14 cellular contexts compared by ENCODE assay signal in the genomic region with DNA sequence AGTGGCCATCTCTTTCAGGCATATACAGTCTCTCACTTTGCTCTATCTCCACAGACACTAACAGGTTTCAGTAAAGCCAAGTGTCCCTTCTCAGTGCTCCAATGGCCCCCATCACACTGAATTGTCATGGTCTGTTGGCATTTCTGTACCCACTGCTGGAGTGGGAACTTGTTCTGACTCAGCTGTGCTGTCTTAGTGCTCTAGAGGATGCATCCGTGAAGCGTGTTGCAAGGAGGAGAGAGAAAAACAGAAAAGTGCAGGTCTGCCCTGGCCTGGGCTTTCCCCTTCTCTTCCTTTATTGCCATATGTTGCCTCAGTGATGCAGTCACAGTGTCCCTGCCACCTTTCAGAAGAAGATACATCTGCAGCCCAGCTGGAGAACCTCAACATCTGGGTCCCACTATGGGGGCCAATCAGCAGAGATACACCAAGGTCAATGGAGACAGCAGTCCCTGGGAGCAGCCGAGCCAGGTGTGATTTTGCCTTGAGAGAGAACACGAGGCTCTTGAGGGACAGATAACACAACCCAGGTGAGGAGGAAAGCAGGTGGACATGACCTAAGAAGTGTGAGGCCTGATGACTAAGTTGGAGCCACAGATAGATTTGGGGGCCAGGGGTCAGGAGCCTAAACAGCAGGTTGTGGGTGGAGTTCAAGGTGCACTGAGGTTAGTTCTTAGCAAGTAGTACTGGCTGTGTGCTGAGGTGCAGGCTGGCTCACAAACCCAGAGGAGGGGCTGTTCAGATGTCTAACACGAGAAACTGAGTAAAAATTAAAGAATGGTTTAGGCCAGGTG. TPM values are rescaled to one million over a fixed set of nuclear protein-coding genes. Genes with fewer than 3 reads are reported as not detected.
DNase-seq lines count a peak whose midpoint lies in the region; ATAC-seq and TF ChIP-seq lines count a peak whose summit lies in the region.
"Had no signal": no experiment of that assay in that cellular context is flagged by ENCODE, and none has a peak within 500 bp of the region (broad histone marks: within the 10 kb centered on the region; RNA-seq: fewer than 3 reads in every experiment).

No MANE protein-coding gene starts in this region.

- H3K4me3 ChIP-seq in neural progenitor cell, result no peak overlapping the region
- H3K4me3 ChIP-seq: thoracic aorta had no signal

- no peaks in the 10 kb centered on the region for H3K36me3 ChIP-seq in neural progenitor cell
- H3K36me3 ChIP-seq: thoracic aorta had no signal

- H3K9me3 Mint-ChIP-seq in activated CD8-positive, alpha-beta memory T cell treated with anti-CD3 and anti-CD28 coated beads, Interleukin-2, amount 10 ng/mL, durations not matched to agents 7 days and 5 days (ENCODE audit: low read depth), result no peaks in the 10 kb centered on the region
- H3K9me3 Mint-ChIP-seq in neural progenitor cell, result no peaks in the 10 kb centered on the region

- H3F3A ChIP-seq in neural progenitor cell (ENCODE audit: low read depth), result peaks cover 12% of the 10 kb centered on the region

- H4K20me1 ChIP-seq in neural progenitor cell (ENCODE audit: low read depth), result no peaks in the 10 kb centered on the region

- H3K27me3 Mint-ChIP-seq in activated CD8-positive, alpha-beta memory T cell treated with anti-CD3 and anti-CD28 coated beads, Interleukin-2, amount 10 ng/mL, durations not matched to agents 7 days and 5 days, result no peaks in the 10 kb centered on the region
- peaks cover 6% of the 10 kb centered on the region for H3K27me3 Mint-ChIP-seq in neural progenitor cell (ENCODE audit: insufficient read depth, low read depth)
- H3K27me3 Mint-ChIP-seq: naive B cell had no signal

- peaks cover 11% of the 10 kb centered on the region for H3K27me3 ChIP-seq in neural progenitor cell

- H3K27ac ChIP-seq in RWPE1, result peak overlapping the region; percentile 46
- H3K27ac ChIP-seq in neural progenitor cell, result no peak overlapping the region
- H3K27ac ChIP-seq: thoracic aorta had no signal

- H3K4me2 ChIP-seq in neural progenitor cell, result no peak overlapping the region

- no peak overlapping the region for H3K9ac ChIP-seq in neural progenitor cell

- CTCF ChIA-PET in activated CD8-positive, alpha-beta memory T cell treated with anti-CD3 and anti-CD28 coated beads, Interleukin-2, amount 10 ng/mL, durations not matched to agents 7 days and 5 days (lab: Charles Lee), result interaction anchor here (4.6 to 6.4 kb wide), 4 partner anchors 11 to 208 kb away, joined by 36 to 114 read pairs (median 98); partner anchors contain the start of gene LPIN3
- CTCF ChIA-PET in RWPE1 (lab: Yijun Ruan, JAX), result interaction anchor here (0.5 to 0.7 kb wide), 2 partner anchors 52 to 497 kb away, joined by 3 to 4 read pairs; no protein-coding TSS in a partner anchor
- CTCF ChIA-PET in HEK293T (lab: Yijun Ruan, JAX), result no interaction called here

- peaks cover 11% of the 10 kb centered on the region for H3K4me1 ChIP-seq in neural progenitor cell

- no peak overlapping the region for H3K27ac Mint-ChIP-seq in activated CD8-positive, alpha-beta memory T cell treated with anti-CD3 and anti-CD28 coated beads, Interleukin-2, amount 10 ng/mL, durations not matched to agents 7 days and 5 days
- H3K27ac Mint-ChIP-seq in neural progenitor cell, result peak overlapping the region; percentile 39

- H3K9me3 ChIP-seq in neural progenitor cell (ENCODE audit: low read depth), result no peaks in the 10 kb centered on the region
- H3K9me3 ChIP-seq: thoracic aorta had no signal

- DNase-seq in activated CD8-positive, alpha-beta memory T cell treated with anti-CD3 and anti-CD28 coated beads, Interleukin-2, amount 10 ng/mL, durations not matched to agents 7 days and 5 days, result peak; percentile 35
- no peak for DNase-seq in activated CD8-positive, alpha-beta memory T cell treated with anti-CD3 and anti-CD28 coated beads for 24 hours
- no peak for DNase-seq in RWPE1 (ENCODE audit: low spot score)
- no peak for DNase-seq in neural progenitor cell (ENCODE audit: low spot score)
- DNase-seq in SHP77 (lab: John Stamatoyannopoulos, UW), result no peak
- DNase-seq in HEK293T (ENCODE audit: extremely low spot score), result no peak
- DNase-seq: naive B cell, NCI-H1048, NCI-H2171 treated with DMSO at 0.1 percent for 48 hours, SHP77 treated with DMSO at 0.1 percent for 48 hours, T1000 had no signal

- ATAC-seq in activated CD8-positive, alpha-beta memory T cell treated with anti-CD3 and anti-CD28 coated beads, Interleukin-2, amount 10 ng/mL, durations not matched to agents 7 days and 5 days, result no peak
- ATAC-seq in GM19463 (IDR thresholded peaks at IDR 0.05; ENCODE audit: unreplicated experiment), result peak; percentile 28
- no peak for ATAC-seq in activated CD4-positive, CD25-positive, alpha-beta regulatory T cell treated with anti-CD3 and anti-CD28 coated beads, Interleukin-2, amount 50 U/mL, for 24 hours

- TF ChIP-seq CTCF in RWPE1 (conservative IDR thresholded peaks at IDR 0.05; ENCODE audit: low read depth) (no peak), neural progenitor cell (IDR thresholded peaks at IDR 0.05) (no peak)

- POLR2A ChIA-PET in RWPE1 (lab: Yijun Ruan, JAX; ENCODE audit: low non-redundant PET), result no interaction called here
- POLR2A ChIA-PET in HEK293T (lab: Yijun Ruan, JAX), result no interaction called here

- H3K36me3 Mint-ChIP-seq in activated CD8-positive, alpha-beta memory T cell treated with anti-CD3 and anti-CD28 coated beads, Interleukin-2, amount 10 ng/mL, durations not matched to agents 7 days and 5 days, result peaks cover 15% of the 10 kb centered on the region
- peaks cover 12% of the 10 kb centered on the region for H3K36me3 Mint-ChIP-seq in neural progenitor cell

- H3K4me1 Mint-ChIP-seq in activated CD8-positive, alpha-beta memory T cell treated with anti-CD3 and anti-CD28 coated beads, Interleukin-2, amount 10 ng/mL, durations not matched to agents 7 days and 5 days, result peaks cover 30% of the 10 kb centered on the region
- peaks cover 14% of the 10 kb centered on the region for H3K4me1 Mint-ChIP-seq in neural progenitor cell

- H3K79me2 ChIP-seq in neural progenitor cell (ENCODE audit: low read depth), result no peaks in the 10 kb centered on the region

- H2AFZ ChIP-seq in neural progenitor cell (replicated peaks), result no peak overlapping the region

- no peak overlapping the region for H3K4me3 Mint-ChIP-seq in activated CD8-positive, alpha-beta memory T cell treated with anti-CD3 and anti-CD28 coated beads, Interleukin-2, amount 10 ng/mL, durations not matched to agents 7 days and 5 days
- H3K4me3 Mint-ChIP-seq in neural progenitor cell, result no peak overlapping the region

TF ChIP-seq in HEK293T, 16 proteins besides CTCF, POLR2A, EP300 and RAD21:
- TF ChIP-seq CTBP1 (IDR thresholded peaks at IDR 0.05; ENCODE audit: borderline replicate concordance), result no peak
- TF ChIP-seq FOXA1 (IDR thresholded peaks at IDR 0.05), result no peak
- no peak for TF ChIP-seq SP1 (IDR thresholded peaks at IDR 0.05)
- no peak for TF ChIP-seq SUZ12 (IDR thresholded peaks at IDR 0.05)
- no peak for TF ChIP-seq PKNOX1 (IDR thresholded peaks at IDR 0.05)
- no peak for TF ChIP-seq TARDBP (IDR thresholded peaks at IDR 0.05)
- TF ChIP-seq L3MBTL2 (conservative IDR thresholded peaks at IDR 0.05), result no peak
- TF ChIP-seq BHLHE40 (IDR thresholded peaks at IDR 0.05; ENCODE audit: borderline replicate concordance), result no peak
- no peak for TF ChIP-seq ZNF384 (IDR thresholded peaks at IDR 0.05)
- no peak for TF ChIP-seq FOXK2 (IDR thresholded peaks at IDR 0.05)
- no peak for TF ChIP-seq HDGF (IDR thresholded peaks at IDR 0.05; ENCODE audit: borderline replicate concordance)

RNA-seq across cellular contexts. Expression of gene PLCG1, which starts 5.6 kb away (rescaled TPM):
- total RNA-seq in activated CD8-positive, alpha-beta memory T cell treated with anti-CD3 and anti-CD28 coated beads, Interleukin-2, amount 10 ng/mL, durations not matched to agents 7 days and 5 days, result 100 to 1,000 TPM; 201 to 337 TPM
- 146 and 265 TPM in 2 replicates for total RNA-seq in neural progenitor cell (ENCODE audit: low replicate concordance)
